ENCODE assay signal across 19 cellular contexts in genomic region chr4:28229092-28229491, GRCh38.
DNase-seq lines count a peak whose midpoint lies in the region; TF ChIP-seq lines count a peak whose summit lies in the region.
"Had no signal": no experiment of that assay in that cellular context is flagged by ENCODE, and none has a peak within 500 bp of the region (broad histone marks: within the 10 kb centered on the region; RNA-seq: fewer than 3 reads in every experiment).

No MANE protein-coding gene starts in this region.

- no peak overlapping the region for H3K4me3 Mint-ChIP-seq in CD4-positive, alpha-beta memory T cell
- H3K4me3 Mint-ChIP-seq: activated T-cell treated with anti-CD3 and anti-CD28 coated beads, Interleukin-2, amount 50 U/mL, for 4 hours; T-helper 17 cell had no signal

- no peak overlapping the region for H3K4me2 ChIP-seq in neuronal stem cell (ENCODE audit: insufficient read depth, low read length, poor library complexity, severe bottlenecking)
- H3K4me2 ChIP-seq: BLaER1, KMS-11 had no signal

- WGBS in neuronal stem cell (ENCODE audit: extremely low coverage in 2 of 2, insufficient read length in 2 of 2, insufficient replicate concordance in 1 of 2), 2 donors = no CpG with 5 or more reads among the region's 1 CpG
- WGBS in ovary, 3 donors = 76 to 88% (median 82%) methylated on average over 1 of the region's 1 CpG

- no peak for TF ChIP-seq EP300 in ovary (IDR thresholded peaks at IDR 0.05)

- H3K14ac ChIP-seq in neuronal stem cell (ENCODE audit: low read length) = no peak overlapping the region

- no peaks in the 10 kb centered on the region for H3K27me3 ChIP-seq in neuronal stem cell (ENCODE audit: control insufficient read depth in 3 of 3, insufficient read depth in 3 of 3, low read depth in 1 of 3, low read length in 3 of 3)
- no peaks in the 10 kb centered on the region for H3K27me3 ChIP-seq in ovary
- no peaks in the 10 kb centered on the region for H3K27me3 ChIP-seq in A673 (replicated peaks; ENCODE audit: insufficient read depth, low read depth, low read length, poor library complexity)
- H3K27me3 ChIP-seq in CD4-positive, alpha-beta memory T cell (ENCODE audit: insufficient read depth, low read length) = no peaks in the 10 kb centered on the region
- H3K27me3 ChIP-seq: BLaER1, gastroesophageal sphincter had no signal

- H3K79me1 ChIP-seq in neuronal stem cell (ENCODE audit: low read depth, low read length) = no peaks in the 10 kb centered on the region

- peaks cover 0 to 9% (median 0%) of the 10 kb centered on the region in 8 donors for H3K9me3 Mint-ChIP-seq in CD4-positive, alpha-beta memory T cell
- H3K9me3 Mint-ChIP-seq: activated T-cell treated with anti-CD3 and anti-CD28 coated beads, Interleukin-2, amount 50 U/mL, for 4 hours had no signal

- H3K27me3 Mint-ChIP-seq in CD4-positive, alpha-beta memory T cell = no peaks in the 10 kb centered on the region
- H3K27me3 Mint-ChIP-seq: T-helper 17 cell had no signal

- no peak overlapping the region for H3K23ac ChIP-seq in neuronal stem cell (ENCODE audit: low read depth, low read length, poor library complexity)

- intact Hi-C loops in ovary (cut with DNase I) (no loop called here), A673 (cut with micrococcal nuclease; ENCODE audit: unreplicated experiment) (loop anchor here (5.0 to 10.0 kb wide), 2 partner anchors 293 to 364 kb away; no protein-coding TSS in a partner anchor)
- intact Hi-C loops in CD4-positive, alpha-beta memory T cell (cut with micrococcal nuclease) = no loop called here

- no peak overlapping the region for H2BK15ac ChIP-seq in neuronal stem cell (ENCODE audit: low read length)

- POLR2A ChIA-PET in A673 (lab: Charles Lee; ENCODE audit: low non-redundant PET) = no interaction called here
- POLR2A ChIA-PET in CD4-positive, alpha-beta memory T cell (lab: Charles Lee; ENCODE audit: partially characterized antibody) = no interaction called here

- H3K9me3 ChIP-seq in neuronal stem cell (replicated peaks in 1 of 2; ENCODE audit: control insufficient read depth in 2 of 2, insufficient read depth in 1 of 2, low read depth in 1 of 2, low read length in 2 of 2) (no peaks in the 10 kb centered on the region), ovary (no peaks in the 10 kb centered on the region), A673 (ENCODE audit: low read depth, low read length, poor library complexity, severe bottlenecking) (no peaks in the 10 kb centered on the region)
- H3K9me3 ChIP-seq in CD4-positive, alpha-beta memory T cell (ENCODE audit: control insufficient read depth in 1 of 2, low read length in 2 of 2) = no peaks in the 10 kb centered on the region
- H3K9me3 ChIP-seq: BLaER1, gastroesophageal sphincter had no signal

- DNase-seq in EL (peak; percentile 46), RKO (ENCODE audit: low spot score) (peak; percentile 23), fibroblast of gingiva (ENCODE audit: low read depth) (peak; percentile 7), neuronal stem cell (ENCODE audit: low spot score) (peak; percentile 17), caudate nucleus (lab: John Stamatoyannopoulos, UW) (no peak), ovary (no peak), A673 (ENCODE audit: low spot score) (no peak)
- DNase-seq in CD4-positive, alpha-beta memory T cell = no peak
- DNase-seq: activated CD4-positive, alpha-beta T cell treated with anti-CD3 and anti-CD28 coated beads for 48 hours; activated T-cell treated with anti-CD3 and anti-CD28 coated beads, Interleukin-2, amount 50 U/mL, for 4 hours; amygdala; DMS79; NCI-H1436; NCI-H524; T-helper 17 cell had no signal

- no peaks in the 10 kb centered on the region for H3K36me3 Mint-ChIP-seq in CD4-positive, alpha-beta memory T cell

- TF ChIP-seq POLR2A in ovary (IDR thresholded peaks at IDR 0.05) = no peak

- H3K4me3 ChIP-seq in neuronal stem cell (ENCODE audit: low read length in 2 of 2) = no peak overlapping the region
- H3K4me3 ChIP-seq in ovary = no peak overlapping the region
- no peak overlapping the region for H3K4me3 ChIP-seq in A673 (ENCODE audit: low read depth, low read length, poor library complexity, severe bottlenecking)
- H3K4me3 ChIP-seq in CD4-positive, alpha-beta memory T cell (ENCODE audit: low read length in 2 of 2) = no peak overlapping the region
- H3K4me3 ChIP-seq: BLaER1, gastroesophageal sphincter, GM12878 had no signal

- H3K27ac ChIP-seq in neuronal stem cell (replicated peaks; ENCODE audit: low read length) (no peak overlapping the region), caudate nucleus (ENCODE audit: low read depth, low read length) (no peak overlapping the region), ovary (no peak overlapping the region), A673 (ENCODE audit: low read depth, low read length, poor library complexity, severe bottlenecking) (no peak overlapping the region)
- no peak overlapping the region for H3K27ac ChIP-seq in CD4-positive, alpha-beta memory T cell (ENCODE audit: low read depth, low read length)
- H3K27ac ChIP-seq: BLaER1, gastroesophageal sphincter, KMS-11 had no signal

- no peak overlapping the region for H4K91ac ChIP-seq in neuronal stem cell (ENCODE audit: low read depth, low read length, poor library complexity)

- peaks cover 3 to 5% of the 10 kb centered on the region in 2 donors for H3K4me1 ChIP-seq in neuronal stem cell (ENCODE audit: control insufficient read depth in 2 of 2, insufficient read depth in 1 of 2, low read depth in 1 of 2, low read length in 2 of 2)
- H3K4me1 ChIP-seq in ovary (ENCODE audit: insufficient read depth) = no peaks in the 10 kb centered on the region
- peaks cover 31% of the 10 kb centered on the region for H3K4me1 ChIP-seq in A673 (ENCODE audit: insufficient read depth, low read length, poor library complexity, severe bottlenecking)
- H3K4me1 ChIP-seq in CD4-positive, alpha-beta memory T cell (ENCODE audit: insufficient read depth, low read length) = no peaks in the 10 kb centered on the region
- H3K4me1 ChIP-seq: BLaER1, gastroesophageal sphincter had no signal

- H2BK5ac ChIP-seq in neuronal stem cell (ENCODE audit: low read length) = no peak overlapping the region

- H4K8ac ChIP-seq in neuronal stem cell (ENCODE audit: low read depth, low read length) = no peak overlapping the region

- no peak overlapping the region for H2BK12ac ChIP-seq in neuronal stem cell (ENCODE audit: low read length)

- no peak overlapping the region for H3K27ac Mint-ChIP-seq in CD4-positive, alpha-beta memory T cell
- H3K27ac Mint-ChIP-seq: T-helper 17 cell had no signal

- H2AFZ ChIP-seq in neuronal stem cell (ENCODE audit: low read length) = peak overlapping the region; percentile 60

- TF ChIP-seq CTCF in ovary (IDR thresholded peaks at IDR 0.05) (no peak), A673 (conservative IDR thresholded peaks at IDR 0.05; ENCODE audit: low read depth, low read length) (no peak)

- CTCF ChIA-PET in A673 (lab: Charles Lee) = no interaction called here
- CTCF ChIA-PET in CD4-positive, alpha-beta memory T cell (lab: Charles Lee; ENCODE audit: partially characterized antibody) = no interaction called here

- no peaks in the 10 kb centered on the region for H3K4me1 Mint-ChIP-seq in CD4-positive, alpha-beta memory T cell
- H3K4me1 Mint-ChIP-seq: T-helper 17 cell had no signal

- H3K18ac ChIP-seq in neuronal stem cell (ENCODE audit: low read length) = no peak overlapping the region

- no peak overlapping the region for H3K4ac ChIP-seq in neuronal stem cell (ENCODE audit: low read length)

- no peaks in the 10 kb centered on the region for H3K36me3 ChIP-seq in neuronal stem cell (replicated peaks in 1 of 2; ENCODE audit: control insufficient read depth in 2 of 2, insufficient read depth in 2 of 2, low read length in 2 of 2)
- no peaks in the 10 kb centered on the region for H3K36me3 ChIP-seq in ovary
- H3K36me3 ChIP-seq in A673 (ENCODE audit: insufficient read depth, low read length, poor library complexity, severe bottlenecking) = no peaks in the 10 kb centered on the region
- no peaks in the 10 kb centered on the region for H3K36me3 ChIP-seq in CD4-positive, alpha-beta memory T cell (ENCODE audit: insufficient read depth, low read length)
- H3K36me3 ChIP-seq: BLaER1, gastroesophageal sphincter had no signal

- no peak overlapping the region for H2AK5ac ChIP-seq in neuronal stem cell (ENCODE audit: low read depth, low read length)

- no peak overlapping the region for H2BK120ac ChIP-seq in neuronal stem cell (ENCODE audit: low read depth, low read length)

- BruUV-seq in A673 (replicated peaks; lab: Mats Ljungman, UMichigan) = no TSS peak

- H3K9ac ChIP-seq in neuronal stem cell (ENCODE audit: low read depth, low read length, poor library complexity) = no peak overlapping the region
- H3K9ac ChIP-seq: BLaER1, KMS-11 had no signal

Comparison
In these comparisons a context has a peak if more than half of its experiments do, and no peak if none do; other contexts are left out.
1. DNase-seq: peak in EL (single experiment), RKO (single experiment), fibroblast of gingiva (single experiment) and neuronal stem cell (single experiment); none in caudate nucleus (0 of 61), ovary (0 of 5), A673 (single experiment) and CD4-positive, alpha-beta memory T cell (0 of 5).